In genomic region chr7:107742678-107743566, GRCh38 we compare ENCODE assay signal across 8 cellular contexts. TPM values are rescaled to one million over a fixed set of nuclear protein-coding genes. Genes with fewer than 3 reads are reported as not detected.
DNase-seq lines count a peak whose midpoint lies in the region; ATAC-seq and TF ChIP-seq lines count a peak whose summit lies in the region.

No MANE protein-coding gene starts in this region.

- TF ChIP-seq CTCF in colonic mucosa (IDR thresholded peaks at IDR 0.05) (no peak), right lobe of liver (IDR thresholded peaks at IDR 0.05) (no peak), testis (IDR thresholded peaks at IDR 0.05) (no peak)

- no peaks in the 10 kb centered on the region for H3K36me3 ChIP-seq in HUES6 (ENCODE audit: control insufficient read depth, insufficient read depth, low read length)
- H3K36me3 ChIP-seq in colonic mucosa: no peaks in the 10 kb centered on the region
- no peaks in the 10 kb centered on the region for H3K36me3 ChIP-seq in right lobe of liver
- H3K36me3 ChIP-seq in testis (ENCODE audit: low read depth, missing control alignments): no peaks in the 10 kb centered on the region

- TF ChIP-seq POLR2A in right lobe of liver (IDR thresholded peaks at IDR 0.05) (no peak), testis (IDR thresholded peaks at IDR 0.05) (no peak)

- no peak overlapping the region for H3K27ac ChIP-seq in HUES6 (ENCODE audit: low read depth, low read length)
- H3K27ac ChIP-seq in colonic mucosa: peak overlapping the region; percentile 94
- H3K27ac ChIP-seq in right lobe of liver: peak overlapping the region; percentile 89 to 93 (median 91)
- H3K27ac ChIP-seq in testis: peak overlapping the region; percentile 93 to 99

- H3K4me3 ChIP-seq in HUES6 (ENCODE audit: low read depth, low read length) (peak overlapping the region; percentile 93), colonic mucosa (peak overlapping the region; percentile 71), right lobe of liver (peak overlapping the region; percentile 72 to 92 (median 84)), testis (peak overlapping the region; percentile 71 to 89)

- ATAC-seq in GM21447 (IDR thresholded peaks at IDR 0.05; ENCODE audit: unreplicated experiment) (peak; percentile 42), right lobe of liver (peak; percentile 47 to 65 (median 58))

- H3K4me1 ChIP-seq in HUES6 (ENCODE audit: control insufficient read depth, insufficient read depth, low read length): peaks cover 13% of the 10 kb centered on the region; the same call in 1 of the 2 replicates
- H3K4me1 ChIP-seq in colonic mucosa: peaks cover 14% of the 10 kb centered on the region
- peaks cover 0 to 21% (median 5%) of the 10 kb centered on the region in 4 donors for H3K4me1 ChIP-seq in right lobe of liver
- peaks cover 18% of the 10 kb centered on the region for H3K4me1 ChIP-seq in testis

- in situ Hi-C loops in SK-MEL-5 (cut with HindIII; ENCODE audit: low pct_unique_long_range_greater_than_20kb, low sequenced_read_pairs): no loop called here

- WGBS in right lobe of liver (ENCODE audit: insufficient coverage, low coverage, low lambda C conversion rate, missing lambda C conversion rate): 14% methylated on average over 29 of the region's 29 CpGs
- 11 to 12% methylated on average over 28 to 29 of the region's 29 CpGs for WGBS in testis, 2 donors

- H3K27me3 ChIP-seq in HUES6 (ENCODE audit: control insufficient read depth, insufficient read depth, low read length) (peaks cover 10% of the 10 kb centered on the region; the same call in 1 of the 2 replicates), colonic mucosa (no peaks in the 10 kb centered on the region), right lobe of liver (no peaks in the 10 kb centered on the region), testis (no peaks in the 10 kb centered on the region)

- H3K9me3 ChIP-seq in HUES6 (ENCODE audit: control insufficient read depth, insufficient read depth, low read depth, low read length) (no peaks in the 10 kb centered on the region), colonic mucosa (no peaks in the 10 kb centered on the region), right lobe of liver (no peaks in the 10 kb centered on the region), testis (no peaks in the 10 kb centered on the region)

- H3K9ac ChIP-seq in HUES6 (ENCODE audit: low read length) (peak overlapping the region; percentile 36), colonic mucosa (ENCODE audit: low read depth in 2 of 2, low read length in 2 of 2) (peak overlapping the region; percentile 85 to 95)

- intact Hi-C loops in colonic mucosa (cut with DNase I) (loop anchor here (2.0 kb wide), 1 partner anchor 136 kb away; no protein-coding TSS in a partner anchor), right lobe of liver (cut with DNase I) (loop anchor here (10.0 kb wide), 1 partner anchor 132 kb away; no protein-coding TSS in a partner anchor), testis (cut with DNase I; ENCODE audit: low total_unique reads) (loop anchor here (10.0 kb wide), 1 partner anchor 132 kb away; no protein-coding TSS in a partner anchor)

- DNase-seq in DMS 273 (lab: John Stamatoyannopoulos, UW; ENCODE audit: unreplicated experiment) (peak; percentile 94), DMS 273 treated with DMSO at 0.1 percent for 48 hours (lab: John Stamatoyannopoulos, UW) (no peak), SK-MEL-5 (ENCODE audit: low read depth, low spot score) (peak; percentile 46), colonic mucosa (peak; percentile 67), right lobe of liver (peak; percentile 69 to 77 (median 73)), testis (no peak)

RNA-seq across cellular contexts. Expression of gene CBLL1, which starts 1.0 kb away (rescaled TPM):
- total RNA-seq in SK-MEL-5 (2014; rRNA removed; shearing (Covaris generic)): 51.0 and 54.7 TPM in 2 replicates
- 31.2 and 37.3 TPM in 2 replicates for polyA plus RNA-seq in SK-MEL-5 (2015; cell fraction: cytosol; rRNA removed)
- polyA plus RNA-seq in SK-MEL-5 (2015; cell fraction: nucleus; rRNA removed): 37.4 and 41.2 TPM in 2 replicates
- 10 to 100 TPM; 21.5 to 23.2 TPM for total RNA-seq in colonic mucosa
- 10 to 100 TPM in 1 of 6 experiments, 1 to 10 TPM in 5; 5.8 to 11.6 (median 8.5) TPM for total RNA-seq in right lobe of liver
- total RNA-seq in testis: 10 to 100 TPM; 29.2 to 42.6 TPM
- 58.1 TPM for polyA plus RNA-seq in testis (ENCODE audit: insufficient read depth, low read depth, low replicate concordance)

Comparison
In these comparisons a context has a peak if more than half of its experiments do, and no peak if none do; other contexts are left out.
1. DNase-seq: peak in DMS 273 (single experiment), SK-MEL-5 (single experiment), colonic mucosa (single experiment) and right lobe of liver (3 of 3); none in DMS 273 treated with DMSO at 0.1 percent for 48 hours (single experiment) and testis (single experiment).
2. Peak in every context shown above with its lines, with median percentiles within 50 percentile points of each other: H3K4me3 ChIP-seq.